In the genomic region with DNA sequence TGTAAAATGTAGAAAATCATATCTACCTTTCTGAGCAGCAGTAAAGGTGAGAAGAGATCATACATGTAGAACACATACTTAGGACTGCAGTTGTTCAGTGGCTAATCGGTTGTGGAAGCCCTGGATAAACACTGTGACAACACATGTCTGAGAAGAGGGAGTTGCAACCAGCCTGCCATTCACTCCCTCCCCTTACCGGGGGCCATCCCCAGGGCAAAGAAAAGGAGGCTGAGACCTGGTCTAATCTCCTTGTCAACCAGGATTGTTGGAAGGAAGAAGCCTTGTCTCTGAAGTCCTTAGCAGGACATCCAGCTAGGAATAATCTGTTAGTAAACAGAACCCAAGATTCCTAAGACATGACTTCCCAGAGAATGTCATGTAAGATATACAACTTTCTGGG, we compare ENCODE assay signal across 19 cellular contexts.
DNase-seq lines count a peak whose midpoint lies in the region; ATAC-seq and TF ChIP-seq lines count a peak whose summit lies in the region.
"Had no signal": no experiment of that assay in that cellular context is flagged by ENCODE, and none has a peak within 500 bp of the region (broad histone marks: within the 10 kb centered on the region; RNA-seq: fewer than 3 reads in every experiment).

No MANE protein-coding gene starts in this region.

- no peak overlapping the region for H3K4ac ChIP-seq in neuronal stem cell (ENCODE audit: low read length)

- H3K27me3 ChIP-seq in WERI-Rb-1 (ENCODE audit: insufficient read depth, low read depth, severe bottlenecking) (no peaks in the 10 kb centered on the region), neuronal stem cell (ENCODE audit: control insufficient read depth in 3 of 3, insufficient read depth in 3 of 3, low read depth in 1 of 3, low read length in 3 of 3) (no peaks in the 10 kb centered on the region)

- no peak for ATAC-seq in GM18870 (IDR thresholded peaks at IDR 0.05; ENCODE audit: unreplicated experiment)
- ATAC-seq in HG03135 (IDR thresholded peaks at IDR 0.05; ENCODE audit: unreplicated experiment), result no peak
- ATAC-seq: HCT116, HepG2 had no signal

- H3K9me3 ChIP-seq in WERI-Rb-1 (ENCODE audit: severe bottlenecking), result no peaks in the 10 kb centered on the region
- H3K9me3 ChIP-seq in neuronal stem cell (replicated peaks in 1 of 2; ENCODE audit: control insufficient read depth in 2 of 2, insufficient read depth in 1 of 2, low read depth in 1 of 2, low read length in 2 of 2), result peaks cover 0 to 1% of the 10 kb centered on the region in 2 donors
- H3K9me3 ChIP-seq: Caco-2 had no signal

- no peaks in the 10 kb centered on the region for H3K79me1 ChIP-seq in neuronal stem cell (ENCODE audit: low read depth, low read length)

- no peak overlapping the region for H3K14ac ChIP-seq in neuronal stem cell (ENCODE audit: low read length)

- WGBS in neuronal stem cell (ENCODE audit: extremely low coverage in 2 of 2, insufficient read length in 2 of 2, insufficient replicate concordance in 1 of 2), 2 donors, result no CpG with 5 or more reads among the region's 2 CpGs

- no peak overlapping the region for H2BK15ac ChIP-seq in neuronal stem cell (ENCODE audit: low read length)

- H3K18ac ChIP-seq in neuronal stem cell (ENCODE audit: low read length), result no peak overlapping the region

- no peak overlapping the region for H2BK5ac ChIP-seq in neuronal stem cell (ENCODE audit: low read length)

- TF ChIP-seq CTCF in WERI-Rb-1 (IDR thresholded peaks at IDR 0.05; ENCODE audit: low read depth, low read length), result no peak

- no peak overlapping the region for H4K91ac ChIP-seq in neuronal stem cell (ENCODE audit: low read depth, low read length, poor library complexity)

- no peak overlapping the region for H2BK12ac ChIP-seq in neuronal stem cell (ENCODE audit: low read length)

- H3K4me2 ChIP-seq in neuronal stem cell (ENCODE audit: insufficient read depth, low read length, poor library complexity, severe bottlenecking), result no peak overlapping the region

- H2BK120ac ChIP-seq in neuronal stem cell (ENCODE audit: low read depth, low read length), result no peak overlapping the region

- no peak overlapping the region for H3K4me3 ChIP-seq in WERI-Rb-1 (ENCODE audit: low read depth, low read length)
- H3K4me3 ChIP-seq in neuronal stem cell (ENCODE audit: low read length in 2 of 2), result no peak overlapping the region

- H2AFZ ChIP-seq in neuronal stem cell (ENCODE audit: low read length), result peak overlapping the region; percentile 28

- H3K36me3 ChIP-seq in WERI-Rb-1 (no peaks in the 10 kb centered on the region), neuronal stem cell (replicated peaks in 1 of 2; ENCODE audit: control insufficient read depth in 2 of 2, insufficient read depth in 2 of 2, low read length in 2 of 2) (no peaks in the 10 kb centered on the region)

- no peak overlapping the region for H3K27ac ChIP-seq in WERI-Rb-1
- no peak overlapping the region for H3K27ac ChIP-seq in neuronal stem cell (replicated peaks; ENCODE audit: low read length)
- no peak overlapping the region for H3K27ac ChIP-seq in substantia nigra (ENCODE audit: low read depth, low read length, poor library complexity, severe bottlenecking)
- H3K27ac ChIP-seq: C4-2B had no signal

- H3K4me1 ChIP-seq in neuronal stem cell (ENCODE audit: control insufficient read depth in 2 of 2, insufficient read depth in 1 of 2, low read depth in 1 of 2, low read length in 2 of 2), result peaks cover 0 to 5% of the 10 kb centered on the region in 2 donors
- H3K4me1 ChIP-seq: Caco-2 had no signal

- no peak overlapping the region for H4K8ac ChIP-seq in neuronal stem cell (ENCODE audit: low read depth, low read length)

- no peak overlapping the region for H3K9ac ChIP-seq in neuronal stem cell (ENCODE audit: low read depth, low read length, poor library complexity)

- no peak overlapping the region for H3K23ac ChIP-seq in neuronal stem cell (ENCODE audit: low read depth, low read length, poor library complexity)

- H2AK5ac ChIP-seq in neuronal stem cell (ENCODE audit: low read depth, low read length), result no peak overlapping the region

- peak; percentile 58 for DNase-seq in NCI-H146 treated with DMSO at 0.1 percent for 48 hours (lab: John Stamatoyannopoulos, UW; ENCODE audit: unreplicated experiment)
- DNase-seq in WERI-Rb-1, result peak; percentile 56
- DNase-seq in left kidney (ENCODE audit: low read depth, low spot score), result peak; percentile 14
- no peak for DNase-seq in neuronal stem cell (ENCODE audit: low spot score)
- no peak for DNase-seq in substantia nigra (lab: John Stamatoyannopoulos, UW)
- DNase-seq: ACHN; AML-193; Caco-2; CD4-positive, alpha-beta T cell; DMS79 treated with DMSO at 0.1 percent for 48 hours; GF-D8; GOT3; H7; HFFc6 had no signal

Comparison
In these comparisons a context has a peak if more than half of its experiments do, and no peak if none do; other contexts are left out.
1. DNase-seq: peak in NCI-H146 treated with DMSO at 0.1 percent for 48 hours (single experiment), WERI-Rb-1 (single experiment) and left kidney (single experiment); none in neuronal stem cell (single experiment) and substantia nigra (0 of 49).